ENCODE assay signal across 8 cellular contexts in the genomic region with DNA sequence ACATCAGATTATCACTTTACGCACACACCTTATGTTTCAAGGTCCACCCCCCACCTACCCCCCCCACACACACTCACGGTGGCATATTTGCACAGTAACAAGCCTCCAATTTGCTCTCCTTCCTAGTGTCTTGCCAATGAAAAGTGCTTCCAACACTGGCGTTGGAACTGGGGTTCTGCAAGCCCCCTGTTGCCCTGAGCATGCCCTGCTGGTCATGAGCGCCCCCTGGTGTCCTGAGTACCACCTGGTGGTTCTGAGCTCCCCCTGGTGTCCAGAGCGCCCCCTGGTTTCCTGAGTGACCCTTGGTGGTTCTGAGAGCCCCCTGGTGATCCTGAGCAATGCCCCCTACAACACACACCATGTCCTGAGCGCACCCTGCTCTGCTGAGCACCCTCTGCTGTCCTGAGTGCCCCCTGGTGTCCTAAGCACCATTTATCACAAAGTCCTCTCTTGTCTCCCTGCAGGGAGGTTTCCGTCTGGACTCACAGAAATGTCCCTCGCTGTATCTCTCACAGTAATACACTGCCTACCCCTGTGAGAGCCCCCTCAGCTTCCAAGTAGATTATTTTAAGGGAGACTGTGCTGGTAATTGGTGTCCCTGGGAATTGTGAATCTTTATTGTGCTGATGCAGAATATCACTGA.
A peak's percentile ranks its signal among the peaks of the same experiment; 100 is the strongest.
DNase-seq lines count a peak whose midpoint lies in the region; ATAC-seq and TF ChIP-seq lines count a peak whose summit lies in the region.
"Not testable (repeated sequence)": the region's sequence is repeated elsewhere in the genome, so short reads cannot be mapped to it uniquely, and the experiment has no call there.

No MANE protein-coding gene starts in this region.

- CTCF ChIA-PET in activated CD4-positive, alpha-beta T cell treated with anti-CD3 and anti-CD28 coated beads for 36 hours (lab: Charles Lee): interaction anchor here (0.7 to 1.6 kb wide), 5 partner anchors 9 to 100 kb away, joined by 3 to 5 read pairs (median 3); no protein-coding TSS in a partner anchor
- CTCF ChIA-PET in activated CD8-positive, alpha-beta T cell treated with anti-CD3 and anti-CD28 coated beads, Interleukin-2, amount 10 ng/mL, durations not matched to agents 7 days and 5 days (lab: Charles Lee): interaction anchor here (0.6 to 4.3 kb wide), 13 partner anchors 15 to 134 kb away, joined by 3 to 38 read pairs (median 3); no protein-coding TSS in a partner anchor

- intact Hi-C loops in activated CD4-positive, alpha-beta T cell treated with anti-CD3 and anti-CD28 coated beads for 36 hours (cut with DNase I, micrococcal nuclease): not testable (repeated sequence)

- ATAC-seq in activated CD4-positive, alpha-beta T cell treated with anti-CD3 and anti-CD28 coated beads for 36 hours; activated CD8-positive, alpha-beta T cell treated with anti-CD3 and anti-CD28 coated beads, Interleukin-2, amount 10 ng/mL, durations not matched to agents 7 days and 5 days; activated T-cell treated with anti-CD3 and anti-CD28 coated beads, Interleukin-2, amount 50 U/mL, for 4 hours; effector memory CD8-positive, alpha-beta T cell (replicated peaks): not testable (repeated sequence)

- not testable (repeated sequence) for H3K9me3 Mint-ChIP-seq in activated CD4-positive, alpha-beta T cell treated with anti-CD3 and anti-CD28 coated beads for 36 hours (ENCODE audit: low read depth); activated CD8-positive, alpha-beta T cell treated with anti-CD3 and anti-CD28 coated beads, Interleukin-2, amount 10 ng/mL, durations not matched to agents 7 days and 5 days (ENCODE audit: insufficient read depth); activated T-cell treated with anti-CD3 and anti-CD28 coated beads, Interleukin-2, amount 50 U/mL, for 4 hours; activated naive CD8-positive, alpha-beta T cell treated with anti-CD3 and anti-CD28 coated beads for 36 hours; effector memory CD8-positive, alpha-beta T cell

- H3K27ac Mint-ChIP-seq in activated CD4-positive, alpha-beta T cell treated with anti-CD3 and anti-CD28 coated beads for 36 hours; activated CD8-positive, alpha-beta T cell treated with anti-CD3 and anti-CD28 coated beads, Interleukin-2, amount 10 ng/mL, durations not matched to agents 7 days and 5 days; activated naive CD8-positive, alpha-beta T cell treated with anti-CD3 and anti-CD28 coated beads for 36 hours: not testable (repeated sequence)
- H3K27ac Mint-ChIP-seq in effector memory CD8-positive, alpha-beta T cell: peak overlapping the region in 1 of 2 donors; percentile 49

- H3K27me3 Mint-ChIP-seq in activated CD4-positive, alpha-beta T cell treated with anti-CD3 and anti-CD28 coated beads for 36 hours; activated T-cell treated with anti-CD3 and anti-CD28 coated beads, Interleukin-2, amount 50 U/mL, for 4 hours (ENCODE audit: low read depth); activated naive CD8-positive, alpha-beta T cell treated with anti-CD3 and anti-CD28 coated beads for 36 hours; effector memory CD8-positive, alpha-beta T cell: not testable (repeated sequence)
- peaks cover 23% of the 10 kb centered on the region for H3K27me3 Mint-ChIP-seq in activated CD8-positive, alpha-beta T cell treated with anti-CD3 and anti-CD28 coated beads, Interleukin-2, amount 10 ng/mL, durations not matched to agents 7 days and 5 days (ENCODE audit: low read depth)

- not testable (repeated sequence) for H3K4me3 ChIP-seq in GM12864 (ENCODE audit: low read depth, low read length); NB4 (ENCODE audit: low read depth, low read length)

- H3K4me3 Mint-ChIP-seq in activated CD4-positive, alpha-beta T cell treated with anti-CD3 and anti-CD28 coated beads for 36 hours; activated CD8-positive, alpha-beta T cell treated with anti-CD3 and anti-CD28 coated beads, Interleukin-2, amount 10 ng/mL, durations not matched to agents 7 days and 5 days; activated T-cell treated with anti-CD3 and anti-CD28 coated beads, Interleukin-2, amount 50 U/mL, for 4 hours; activated naive CD8-positive, alpha-beta T cell treated with anti-CD3 and anti-CD28 coated beads for 36 hours: not testable (repeated sequence)
- H3K4me3 Mint-ChIP-seq in effector memory CD8-positive, alpha-beta T cell: peak overlapping the region; percentile 68 to 71

- H3K4me1 Mint-ChIP-seq in activated CD4-positive, alpha-beta T cell treated with anti-CD3 and anti-CD28 coated beads for 36 hours: peaks cover 13% of the 10 kb centered on the region
- peaks cover 18% of the 10 kb centered on the region for H3K4me1 Mint-ChIP-seq in activated CD8-positive, alpha-beta T cell treated with anti-CD3 and anti-CD28 coated beads, Interleukin-2, amount 10 ng/mL, durations not matched to agents 7 days and 5 days (ENCODE audit: low read depth)
- not testable (repeated sequence) for H3K4me1 Mint-ChIP-seq in activated T-cell treated with anti-CD3 and anti-CD28 coated beads, Interleukin-2, amount 50 U/mL, for 4 hours (ENCODE audit: low read depth); activated naive CD8-positive, alpha-beta T cell treated with anti-CD3 and anti-CD28 coated beads for 36 hours
- peaks cover 37 to 39% of the 10 kb centered on the region in 2 donors for H3K4me1 Mint-ChIP-seq in effector memory CD8-positive, alpha-beta T cell (ENCODE audit: low read depth in 2 of 2)

- POLR2A ChIA-PET in activated CD4-positive, alpha-beta T cell treated with anti-CD3 and anti-CD28 coated beads for 36 hours (lab: Charles Lee); activated CD8-positive, alpha-beta T cell treated with anti-CD3 and anti-CD28 coated beads, Interleukin-2, amount 10 ng/mL, durations not matched to agents 7 days and 5 days (lab: Charles Lee): not testable (repeated sequence)

- TF ChIP-seq POLR2A in NB4 (IDR thresholded peaks at IDR 0.05; ENCODE audit: extremely low read depth, insufficient read length): not testable (repeated sequence)

- not testable (repeated sequence) for H3K36me3 Mint-ChIP-seq in activated CD4-positive, alpha-beta T cell treated with anti-CD3 and anti-CD28 coated beads for 36 hours (ENCODE audit: low read depth); activated CD8-positive, alpha-beta T cell treated with anti-CD3 and anti-CD28 coated beads, Interleukin-2, amount 10 ng/mL, durations not matched to agents 7 days and 5 days (ENCODE audit: low read depth); activated T-cell treated with anti-CD3 and anti-CD28 coated beads, Interleukin-2, amount 50 U/mL, for 4 hours (ENCODE audit: insufficient read depth); activated naive CD8-positive, alpha-beta T cell treated with anti-CD3 and anti-CD28 coated beads for 36 hours; effector memory CD8-positive, alpha-beta T cell (ENCODE audit: insufficient read depth)

- not testable (repeated sequence) for DNase-seq in GM12864 (ENCODE audit: low read depth); effector memory CD8-positive, alpha-beta T cell
- peak; percentile 15 for DNase-seq in NB4 (ENCODE audit: low read depth)
- peak; percentile 58 for DNase-seq in activated CD4-positive, alpha-beta T cell treated with anti-CD3 and anti-CD28 coated beads for 36 hours
- DNase-seq in activated CD8-positive, alpha-beta T cell treated with anti-CD3 and anti-CD28 coated beads, Interleukin-2, amount 10 ng/mL, durations not matched to agents 7 days and 5 days: peak; percentile 62
- DNase-seq in activated T-cell treated with anti-CD3 and anti-CD28 coated beads, Interleukin-2, amount 50 U/mL, for 4 hours: peak; percentile 15
- peak; percentile 10 for DNase-seq in activated T-helper 9 cell treated with anti-CD3 and anti-CD28 coated beads, Interleukin-2, amount 50 U/mL, for 16 hours (ENCODE audit: low read depth)
- peak; percentile 20 for DNase-seq in activated naive CD8-positive, alpha-beta T cell treated with anti-CD3 and anti-CD28 coated beads for 36 hours

- peak; percentile 45 for TF ChIP-seq CTCF in GM12864 (IDR thresholded peaks at IDR 0.05; ENCODE audit: low read depth, low read length, missing control alignments)
- peak; percentile 5 for TF ChIP-seq CTCF in NB4 (IDR thresholded peaks at IDR 0.05; ENCODE audit: low read depth, low read length)
